Comparison of ENCODE assay signal across 8 cellular contexts in the genomic region with DNA sequence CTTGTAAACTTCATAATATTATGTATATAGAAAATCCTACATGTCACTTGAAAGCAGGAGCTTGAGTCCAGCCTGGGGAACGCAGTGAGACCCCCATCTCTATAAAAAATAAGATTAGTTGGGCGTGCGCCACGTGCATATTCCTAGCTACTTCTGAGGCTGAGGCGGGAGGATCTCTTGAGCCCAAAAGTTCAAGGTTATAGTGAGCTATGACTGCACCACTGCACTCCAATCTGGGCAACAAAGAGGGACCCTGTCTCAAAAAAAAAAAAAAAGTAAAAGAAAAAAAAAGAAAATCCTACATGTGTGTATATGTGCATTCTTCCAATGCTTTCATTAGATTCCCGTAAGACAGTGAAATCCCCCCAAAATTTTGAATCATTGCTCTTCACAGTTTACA. TPM values are rescaled to one million over a fixed set of nuclear protein-coding genes. Genes with fewer than 3 reads are reported as not detected.
A peak's percentile ranks its signal among the peaks of the same experiment; 100 is the strongest.
DNase-seq lines count a peak whose midpoint lies in the region; ATAC-seq and TF ChIP-seq lines count a peak whose summit lies in the region.

No MANE protein-coding gene starts in this region.

- H3K36me3 ChIP-seq in iPS-20b (ENCODE audit: insufficient read depth, low read depth, low read length) = peaks cover 17% of the 10 kb centered on the region
- peaks cover 3% of the 10 kb centered on the region for H3K36me3 ChIP-seq in thoracic aorta

- H3K36me3 Mint-ChIP-seq in activated naive CD4-positive, alpha-beta T cell treated with anti-CD3 and anti-CD28 coated beads for 36 hours (ENCODE audit: low read depth) = peaks cover 10% of the 10 kb centered on the region
- H3K36me3 Mint-ChIP-seq in activated T-helper 2 cell treated with anti-CD3 and anti-CD28 coated beads, Interferon-gamma antibody, Interleukin-2, Interleukin-4, amounts not matched to agents 10 μg/mL and 5 μg/mL and 100 μg/mL, durations not matched to agents 14 hours and 24 hours and 36 hours (ENCODE audit: low read depth) = peaks cover 54% of the 10 kb centered on the region

- H3K27me3 ChIP-seq in iPS-20b (ENCODE audit: insufficient read depth, low read length) = no peaks in the 10 kb centered on the region
- no peaks in the 10 kb centered on the region for H3K27me3 ChIP-seq in thoracic aorta (replicated peaks; ENCODE audit: insufficient read depth)

- H3K4me1 Mint-ChIP-seq in activated naive CD4-positive, alpha-beta T cell treated with anti-CD3 and anti-CD28 coated beads for 36 hours (ENCODE audit: low read depth) = peaks cover 53% of the 10 kb centered on the region
- H3K4me1 Mint-ChIP-seq in activated T-helper 2 cell treated with anti-CD3 and anti-CD28 coated beads, Interferon-gamma antibody, Interleukin-2, Interleukin-4, amounts not matched to agents 10 μg/mL and 5 μg/mL and 100 μg/mL, durations not matched to agents 14 hours and 24 hours and 36 hours (ENCODE audit: low read depth) = peaks cover 50% of the 10 kb centered on the region

- H3K9ac ChIP-seq in iPS-20b (ENCODE audit: low read depth, low read length) = peak overlapping the region; percentile 21; the same call in 1 of the 2 replicates

- no peak for DNase-seq in activated naive CD4-positive, alpha-beta T cell treated with anti-CD3 and anti-CD28 coated beads for 36 hours
- no peak for DNase-seq in activated naive CD4-positive, alpha-beta T cell treated with Interleukin-2 at 50 U/mL for 16 hours
- no peak for DNase-seq in activated T-helper 2 cell treated with anti-CD3 and anti-CD28 coated beads, Interferon-gamma antibody, Interleukin-2, Interleukin-4, amounts not matched to agents 10 μg/mL and 5 μg/mL and 100 μg/mL, durations not matched to agents 14 hours and 24 hours and 36 hours (ENCODE audit: low spot score)
- no peak for DNase-seq in thoracic aorta (ENCODE audit: low spot score)
- DNase-seq in foreskin melanocyte = no peak
- DNase-seq in HuH-7 (ENCODE audit: low spot score) = no peak
- DNase-seq in activated CD8-positive, alpha-beta memory T cell treated with anti-CD3 and anti-CD28 coated beads, Interleukin-2, amount 50 U/mL, for 4 hours = no peak

- no peaks in the 10 kb centered on the region for H3K27me3 Mint-ChIP-seq in activated naive CD4-positive, alpha-beta T cell treated with anti-CD3 and anti-CD28 coated beads for 36 hours (ENCODE audit: low read depth)
- H3K27me3 Mint-ChIP-seq in activated T-helper 2 cell treated with anti-CD3 and anti-CD28 coated beads, Interferon-gamma antibody, Interleukin-2, Interleukin-4, amounts not matched to agents 10 μg/mL and 5 μg/mL and 100 μg/mL, durations not matched to agents 14 hours and 24 hours and 36 hours (ENCODE audit: low read depth) = no peaks in the 10 kb centered on the region

- ATAC-seq in thoracic aorta (ENCODE audit: insufficient number of reproducible peaks, low FRiP score, low read depth) = no peak

- intact Hi-C loops in activated naive CD4-positive, alpha-beta T cell treated with anti-CD3 and anti-CD28 coated beads for 36 hours (cut with micrococcal nuclease) = no loop called here
- intact Hi-C loops in activated T-helper 2 cell treated with anti-CD3 and anti-CD28 coated beads, Interferon-gamma antibody, Interleukin-2, Interleukin-4, amounts not matched to agents 10 μg/mL and 5 μg/mL and 100 μg/mL, durations not matched to agents 14 hours and 24 hours and 36 hours (cut with micrococcal nuclease) = no loop called here

- H3K27ac Mint-ChIP-seq in activated naive CD4-positive, alpha-beta T cell treated with anti-CD3 and anti-CD28 coated beads for 36 hours = no peak overlapping the region
- peak overlapping the region; percentile 91 for H3K27ac Mint-ChIP-seq in activated T-helper 2 cell treated with anti-CD3 and anti-CD28 coated beads, Interferon-gamma antibody, Interleukin-2, Interleukin-4, amounts not matched to agents 10 μg/mL and 5 μg/mL and 100 μg/mL, durations not matched to agents 14 hours and 24 hours and 36 hours

- no peaks in the 10 kb centered on the region for H3K9me3 ChIP-seq in iPS-20b (ENCODE audit: insufficient read depth, low read depth, low read length)
- no peaks in the 10 kb centered on the region for H3K9me3 ChIP-seq in thoracic aorta

- CTCF ChIA-PET in activated naive CD4-positive, alpha-beta T cell treated with anti-CD3 and anti-CD28 coated beads for 36 hours (lab: Charles Lee) = interaction anchor here (0.7 to 1.2 kb wide), 3 partner anchors 10 to 37 kb away, joined by 3 to 6 read pairs (median 3); no protein-coding TSS in a partner anchor

- H3K4me3 Mint-ChIP-seq in activated naive CD4-positive, alpha-beta T cell treated with anti-CD3 and anti-CD28 coated beads for 36 hours = peak overlapping the region; percentile 81
- peak overlapping the region; percentile 89 for H3K4me3 Mint-ChIP-seq in activated T-helper 2 cell treated with anti-CD3 and anti-CD28 coated beads, Interferon-gamma antibody, Interleukin-2, Interleukin-4, amounts not matched to agents 10 μg/mL and 5 μg/mL and 100 μg/mL, durations not matched to agents 14 hours and 24 hours and 36 hours (ENCODE audit: low read depth)

- TF ChIP-seq CTCF in thoracic aorta (IDR thresholded peaks at IDR 0.05) = no peak

- H3K4me1 ChIP-seq in iPS-20b (ENCODE audit: insufficient read depth, low read length) (0 out of 2 replicates have a peak, but pooled peaks cover 6% of the 10 kb centered on the region), thoracic aorta (ENCODE audit: control insufficient read depth in 1 of 2, low read depth in 2 of 2) (peaks cover 28 to 54% of the 10 kb centered on the region in 2 donors)

- no peak overlapping the region for H3K27ac ChIP-seq in iPS-20b (ENCODE audit: low read length)
- no peak overlapping the region for H3K27ac ChIP-seq in thoracic aorta

- H3K4me3 ChIP-seq in iPS-20b (ENCODE audit: low read length) (peak overlapping the region; percentile 87), thoracic aorta (peak overlapping the region; percentile 89)

- H3K9me3 Mint-ChIP-seq in activated naive CD4-positive, alpha-beta T cell treated with anti-CD3 and anti-CD28 coated beads for 36 hours = no peaks in the 10 kb centered on the region
- no peaks in the 10 kb centered on the region for H3K9me3 Mint-ChIP-seq in activated T-helper 2 cell treated with anti-CD3 and anti-CD28 coated beads, Interferon-gamma antibody, Interleukin-2, Interleukin-4, amounts not matched to agents 10 μg/mL and 5 μg/mL and 100 μg/mL, durations not matched to agents 14 hours and 24 hours and 36 hours

RNA-seq across cellular contexts. Expression of a gene that starts 1.7 kb away (rescaled TPM):
- 10 to 100 TPM; 85.1 to 85.7 TPM for total RNA-seq in activated naive CD4-positive, alpha-beta T cell treated with anti-CD3 and anti-CD28 coated beads for 36 hours
- total RNA-seq in activated T-helper 2 cell treated with anti-CD3 and anti-CD28 coated beads, Interferon-gamma antibody, Interleukin-2, Interleukin-4, amounts not matched to agents 10 μg/mL and 5 μg/mL and 100 μg/mL, durations not matched to agents 14 hours and 24 hours and 36 hours = 138 and 142 TPM in 2 replicates
- total RNA-seq in thoracic aorta = 100 to 1,000 TPM; 248 to 337 TPM

RNA-seq across cellular contexts. Expression of a gene that starts 11.2 kb away (rescaled TPM):
- 1 to 10 TPM; 2.7 to 3.3 TPM for total RNA-seq in activated naive CD4-positive, alpha-beta T cell treated with anti-CD3 and anti-CD28 coated beads for 36 hours
- 1.8 and 2.6 TPM in 2 replicates for total RNA-seq in activated T-helper 2 cell treated with anti-CD3 and anti-CD28 coated beads, Interferon-gamma antibody, Interleukin-2, Interleukin-4, amounts not matched to agents 10 μg/mL and 5 μg/mL and 100 μg/mL, durations not matched to agents 14 hours and 24 hours and 36 hours
- 1 to 10 TPM; 2.7 to 3.9 TPM for total RNA-seq in thoracic aorta
